ENCODE assay signal across 23 cellular contexts in the genomic region with DNA sequence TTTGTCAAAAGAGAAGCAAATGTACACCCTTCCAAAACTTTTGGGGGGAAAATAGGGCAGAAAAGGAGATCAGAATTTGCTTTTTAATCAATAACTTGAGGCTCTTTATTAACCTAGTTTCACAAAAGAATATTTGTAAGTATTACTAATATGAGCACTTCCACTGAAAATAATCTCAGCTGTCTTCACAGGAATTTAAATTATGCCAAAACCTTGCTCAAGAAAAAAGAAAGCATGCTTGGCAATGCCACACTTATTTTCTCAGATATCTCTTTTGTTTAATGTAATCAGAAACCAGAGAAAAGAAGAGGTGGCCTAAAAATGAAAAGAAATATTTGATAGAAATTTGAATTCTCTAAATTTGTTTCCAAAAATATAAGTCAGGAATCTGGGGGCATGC.
DNase-seq lines count a peak whose midpoint lies in the region; ATAC-seq and TF ChIP-seq lines count a peak whose summit lies in the region.
"Had no signal": no experiment of that assay in that cellular context is flagged by ENCODE, and none has a peak within 500 bp of the region (broad histone marks: within the 10 kb centered on the region; RNA-seq: fewer than 3 reads in every experiment).

No MANE protein-coding gene starts in this region.

- TF ChIP-seq CTCF in AG10803 (conservative IDR thresholded peaks at IDR 0.05; ENCODE audit: low read length) (no peak), cardiac fibroblast (IDR thresholded peaks at IDR 0.05; ENCODE audit: low read depth, low read length) (no peak)

- peaks cover 9 to 14% of the 10 kb centered on the region in 2 donors for H3K9me3 Mint-ChIP-seq in activated T-cell treated with anti-CD3 and anti-CD28 coated beads, Interleukin-2, amount 50 U/mL, for 72 hours

- peaks cover 0 to 1% of the 10 kb centered on the region in 2 donors for H3K36me3 Mint-ChIP-seq in activated T-cell treated with anti-CD3 and anti-CD28 coated beads, Interleukin-2, amount 50 U/mL, for 72 hours (ENCODE audit: insufficient read depth in 2 of 2)

- H3K4me3 ChIP-seq in AG10803 (ENCODE audit: low read length), result no peak overlapping the region
- no peak overlapping the region for H3K4me3 ChIP-seq in cardiac fibroblast (replicated peaks in 1 of 2; ENCODE audit: low read depth in 2 of 2, low read length in 2 of 2)
- H3K4me3 ChIP-seq: GM23248, K562, SJSA1 had no signal

- no peak overlapping the region for H3K27ac Mint-ChIP-seq in activated T-cell treated with anti-CD3 and anti-CD28 coated beads, Interleukin-2, amount 50 U/mL, for 72 hours

- no peaks in the 10 kb centered on the region for H3K27me3 Mint-ChIP-seq in activated T-cell treated with anti-CD3 and anti-CD28 coated beads, Interleukin-2, amount 50 U/mL, for 72 hours (ENCODE audit: low read depth)

- H3K4me3 Mint-ChIP-seq in activated T-cell treated with anti-CD3 and anti-CD28 coated beads, Interleukin-2, amount 50 U/mL, for 72 hours, result no peak overlapping the region

- ATAC-seq in activated T-cell treated with anti-CD3 and anti-CD28 coated beads, Interleukin-2, amount 50 U/mL, for 72 hours (replicated peaks in 1 of 2), result no peak
- ATAC-seq in HG03175 (IDR thresholded peaks at IDR 0.05; ENCODE audit: unreplicated experiment), result no peak
- ATAC-seq: HepG2, K562, PC-3 had no signal

- H3K4me1 Mint-ChIP-seq in activated T-cell treated with anti-CD3 and anti-CD28 coated beads, Interleukin-2, amount 50 U/mL, for 72 hours (ENCODE audit: low read depth), result no peaks in the 10 kb centered on the region

- DNase-seq in AG10803 (ENCODE audit: low read depth) (peak; percentile 9), NCI-H226 (peak; percentile 32), cardiac fibroblast (ENCODE audit: low read depth in 2 of 2) (peak; percentile 5 to 45), iris pigment epithelial cell (ENCODE audit: low read depth) (peak; percentile 17), SIG-M5 (lab: John Stamatoyannopoulos, UW) (no peak), DMS 273 treated with DMSO at 0.1 percent for 48 hours (lab: John Stamatoyannopoulos, UW) (no peak)
- DNase-seq in activated T-cell treated with anti-CD3 and anti-CD28 coated beads, Interleukin-2, amount 50 U/mL, for 72 hours, result no peak
- DNase-seq: Calu3, GM23248, H7, Kasumi-1, MV-4-11, NCI-H1105, NCI-H1436 treated with DMSO at 0.1 percent for 48 hours, NCI-H187 treated with DMSO at 0.1 percent for 48 hours, NCI-H2171 treated with DMSO at 0.1 percent for 48 hours, NCI-H524, NCI-H774, PC-3 had no signal

Comparison
In these comparisons a context has a peak if more than half of its experiments do, and no peak if none do; other contexts are left out.
1. DNase-seq: peak in AG10803 (single experiment), NCI-H226 (single experiment), cardiac fibroblast (2 of 2) and iris pigment epithelial cell (single experiment); none in SIG-M5 (single experiment), activated T-cell treated with anti-CD3 and anti-CD28 coated beads, Interleukin-2, amount 50 U/mL, for 72 hours (0 of 2) and DMS 273 treated with DMSO at 0.1 percent for 48 hours (single experiment).